20 cellular contexts compared by ENCODE assay signal in genomic region chr16:88665570-88665969, GRCh38. TPM values are rescaled to one million over a fixed set of nuclear protein-coding genes. Genes with fewer than 3 reads are reported as not detected.
"Had no signal": no experiment of that assay in that cellular context is flagged by ENCODE, and none has a peak within 500 bp of the region (broad histone marks: within the 10 kb centered on the region; RNA-seq: fewer than 3 reads in every experiment).

No MANE protein-coding gene starts in this region.

- H3K27me3 Mint-ChIP-seq: activated CD4-positive, alpha-beta memory T cell treated with anti-CD3 and anti-CD28 coated beads for 36 hours; activated naive CD8-positive, alpha-beta T cell treated with anti-CD3 and anti-CD28 coated beads for 36 hours; activated T-helper 17 cell treated with anti-CD3 and anti-CD28 coated beads, Interleukin-2, amount 50 U/mL, for 72 hours; effector memory CD8-positive, alpha-beta T cell; stimulated activated naive B cell treated with anti-CD40 and anti-IgM and Interleukin-4, amounts not matched to agents 10 μg/mL and 1 μg/mL and 100 μg/mL, for 72 hours had no signal

- H3K36me3 ChIP-seq: pancreas, sigmoid colon, upper lobe of right lung, WERI-Rb-1 had no signal

- H3K27ac Mint-ChIP-seq: activated CD4-positive, alpha-beta memory T cell treated with anti-CD3 and anti-CD28 coated beads for 36 hours; activated naive CD8-positive, alpha-beta T cell treated with anti-CD3 and anti-CD28 coated beads for 36 hours; activated T-helper 17 cell treated with anti-CD3 and anti-CD28 coated beads, Interleukin-2, amount 50 U/mL, for 72 hours; effector memory CD8-positive, alpha-beta T cell; mesothelial cell of epicardium; stimulated activated naive B cell treated with anti-CD40 and anti-IgM and Interleukin-4, amounts not matched to agents 10 μg/mL and 1 μg/mL and 100 μg/mL, for 72 hours had no signal

- ATAC-seq: activated T-helper 17 cell treated with anti-CD3 and anti-CD28 coated beads, Interleukin-2, amount 50 U/mL, for 72 hours; effector memory CD8-positive, alpha-beta T cell; foreskin keratinocyte; stimulated activated naive B cell treated with anti-CD40 and anti-IgM and Interleukin-4, amounts not matched to agents 10 μg/mL and 1 μg/mL and 100 μg/mL, for 72 hours; upper lobe of right lung had no signal

- H3K9me3 Mint-ChIP-seq: activated CD4-positive, alpha-beta memory T cell treated with anti-CD3 and anti-CD28 coated beads for 36 hours; activated T-helper 17 cell treated with anti-CD3 and anti-CD28 coated beads, Interleukin-2, amount 50 U/mL, for 72 hours; effector memory CD8-positive, alpha-beta T cell; mesothelial cell of epicardium; stimulated activated naive B cell treated with anti-CD40 and anti-IgM and Interleukin-4, amounts not matched to agents 10 μg/mL and 1 μg/mL and 100 μg/mL, for 72 hours; T-helper 1 cell treated with Interleukin-12 subunit alpha and Interleukin-12 subunit beta and Interleukin-4 antibody, amounts not matched to agents 30 μg/mL and 1 μg/mL, for 36 hours had no signal

- H3K27me3 ChIP-seq: foreskin keratinocyte, hepatocyte, pancreas, sigmoid colon, spleen, upper lobe of right lung had no signal

- H3K27ac ChIP-seq: foreskin keratinocyte, hepatocyte, sigmoid colon, spleen, upper lobe of right lung, WERI-Rb-1 had no signal

- H3K4me3 ChIP-seq: hepatocyte, pancreas, sigmoid colon, spleen, upper lobe of right lung had no signal

- H3K4me3 Mint-ChIP-seq: stimulated activated naive B cell treated with anti-CD40 and anti-IgM and Interleukin-4, amounts not matched to agents 10 μg/mL and 1 μg/mL and 100 μg/mL, for 72 hours had no signal

- DNase-seq: activated CD4-positive, alpha-beta memory T cell treated with anti-CD3 and anti-CD28 coated beads for 36 hours; activated naive CD4-positive, alpha-beta T cell; activated naive CD8-positive, alpha-beta T cell treated with anti-CD3 and anti-CD28 coated beads for 36 hours; amniotic stem cell; effector memory CD8-positive, alpha-beta T cell; foreskin keratinocyte; sigmoid colon; spleen; stimulated activated CD4-positive, alpha-beta T cell treated with anti-CD3 and anti-CD28 coated beads, Interleukin-4, amount 100 ng/mL, for 4 hours; stimulated activated naive B cell treated with anti-CD40 and anti-IgM and Interleukin-4, amounts not matched to agents 10 μg/mL and 1 μg/mL and 100 μg/mL, for 72 hours; upper lobe of right lung; WERI-Rb-1 had no signal

- H3K9me3 ChIP-seq: pancreas, sigmoid colon, spleen, upper lobe of right lung had no signal

RNA-seq across cellular contexts. Expression of gene SNAI3, which starts 20.7 kb away (rescaled TPM):
- total RNA-seq: foreskin keratinocyte had no signal
- polyA plus RNA-seq: fibroblast of lung had no signal

RNA-seq across cellular contexts. Expression of gene IL17C, which starts 27.2 kb away (rescaled TPM):
- total RNA-seq: activated naive CD8-positive, alpha-beta T cell treated with anti-CD3 and anti-CD28 coated beads for 36 hours; dermis microvascular lymphatic vessel endothelial cell; fibroblast of lung; foreskin keratinocyte; hepatocyte; lung microvascular endothelial cell; mesothelial cell of epicardium; pancreas; sigmoid colon; upper lobe of right lung had no signal
- polyA plus RNA-seq: fibroblast of lung, foreskin keratinocyte had no signal
